Comparison of ENCODE assay signal across 1 cellular context in genomic region chr17:6577686-6578263, GRCh38.
TF ChIP-seq lines count a peak whose summit lies in the region.

No MANE protein-coding gene starts in this region.

TF ChIP-seq in HCT116, 20 proteins besides CTCF, POLR2A, EP300 and RAD21:
- TF ChIP-seq EZH2 (IDR thresholded peaks at IDR 0.05) (no peak), FOSL1 (IDR thresholded peaks at IDR 0.05; ENCODE audit: low read depth) (no peak), CEBPB (IDR thresholded peaks at IDR 0.05; ENCODE audit: low read depth) (no peak), SP1 (IDR thresholded peaks at IDR 0.05; ENCODE audit: low read depth) (no peak), JUND (IDR thresholded peaks at IDR 0.05) (no peak), ZFX (IDR thresholded peaks at IDR 0.05) (no peak), EGR1 (IDR thresholded peaks at IDR 0.05; ENCODE audit: low read depth) (no peak), YY1 (IDR thresholded peaks at IDR 0.05; ENCODE audit: extremely low read depth, insufficient replicate concordance, low read depth, low read length) (no peak), SIN3A (IDR thresholded peaks at IDR 0.05; ENCODE audit: low read depth) (no peak), TCF7L2 (IDR thresholded peaks at IDR 0.05; ENCODE audit: borderline replicate concordance, extremely low read depth, insufficient read depth, insufficient read length) (no peak), SRF (IDR thresholded peaks at IDR 0.05; ENCODE audit: low read depth) (no peak)
- TF ChIP-seq, protein P1, sequence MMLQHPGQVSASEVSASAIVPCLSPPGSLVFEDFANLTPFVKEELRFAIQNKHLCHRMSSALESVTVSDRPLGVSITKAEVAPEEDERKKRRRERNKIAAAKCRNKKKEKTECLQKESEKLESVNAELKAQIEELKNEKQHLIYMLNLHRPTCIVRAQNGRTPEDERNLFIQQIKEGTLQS (IDR thresholded peaks at IDR 0.05): no peak
- TF ChIP-seq, protein P2, sequence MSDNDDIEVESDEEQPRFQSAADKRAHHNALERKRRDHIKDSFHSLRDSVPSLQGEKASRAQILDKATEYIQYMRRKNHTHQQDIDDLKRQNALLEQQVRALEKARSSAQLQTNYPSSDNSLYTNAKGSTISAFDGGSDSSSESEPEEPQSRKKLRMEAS (IDR thresholded peaks at IDR 0.05): no peak
- TF ChIP-seq, protein P3, sequence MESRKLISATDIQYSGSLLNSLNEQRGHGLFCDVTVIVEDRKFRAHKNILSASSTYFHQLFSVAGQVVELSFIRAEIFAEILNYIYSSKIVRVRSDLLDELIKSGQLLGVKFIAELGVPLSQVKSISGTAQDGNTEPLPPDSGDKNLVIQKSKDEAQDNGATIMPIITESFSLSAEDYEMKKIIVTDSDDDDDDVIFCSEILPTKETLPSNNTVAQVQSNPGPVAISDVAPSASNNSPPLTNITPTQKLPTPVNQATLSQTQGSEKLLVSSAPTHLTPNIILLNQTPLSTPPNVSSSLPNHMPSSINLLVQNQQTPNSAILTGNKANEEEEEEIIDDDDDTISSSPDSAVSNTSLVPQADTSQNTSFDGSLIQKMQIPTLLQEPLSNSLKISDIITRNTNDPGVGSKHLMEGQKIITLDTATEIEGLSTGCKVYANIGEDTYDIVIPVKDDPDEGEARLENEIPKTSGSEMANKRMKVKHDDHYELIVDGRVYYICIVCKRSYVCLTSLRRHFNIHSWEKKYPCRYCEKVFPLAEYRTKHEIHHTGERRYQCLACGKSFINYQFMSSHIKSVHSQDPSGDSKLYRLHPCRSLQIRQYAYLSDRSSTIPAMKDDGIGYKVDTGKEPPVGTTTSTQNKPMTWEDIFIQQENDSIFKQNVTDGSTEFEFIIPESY (IDR thresholded peaks at IDR 0.05; ENCODE audit: extremely low read depth, insufficient replicate concordance, low read length): no peak
TF ChIP-seq in HCT116: peak in this region for 0.
